Comparison of ENCODE assay signal across 1 cellular context in the genomic region with DNA sequence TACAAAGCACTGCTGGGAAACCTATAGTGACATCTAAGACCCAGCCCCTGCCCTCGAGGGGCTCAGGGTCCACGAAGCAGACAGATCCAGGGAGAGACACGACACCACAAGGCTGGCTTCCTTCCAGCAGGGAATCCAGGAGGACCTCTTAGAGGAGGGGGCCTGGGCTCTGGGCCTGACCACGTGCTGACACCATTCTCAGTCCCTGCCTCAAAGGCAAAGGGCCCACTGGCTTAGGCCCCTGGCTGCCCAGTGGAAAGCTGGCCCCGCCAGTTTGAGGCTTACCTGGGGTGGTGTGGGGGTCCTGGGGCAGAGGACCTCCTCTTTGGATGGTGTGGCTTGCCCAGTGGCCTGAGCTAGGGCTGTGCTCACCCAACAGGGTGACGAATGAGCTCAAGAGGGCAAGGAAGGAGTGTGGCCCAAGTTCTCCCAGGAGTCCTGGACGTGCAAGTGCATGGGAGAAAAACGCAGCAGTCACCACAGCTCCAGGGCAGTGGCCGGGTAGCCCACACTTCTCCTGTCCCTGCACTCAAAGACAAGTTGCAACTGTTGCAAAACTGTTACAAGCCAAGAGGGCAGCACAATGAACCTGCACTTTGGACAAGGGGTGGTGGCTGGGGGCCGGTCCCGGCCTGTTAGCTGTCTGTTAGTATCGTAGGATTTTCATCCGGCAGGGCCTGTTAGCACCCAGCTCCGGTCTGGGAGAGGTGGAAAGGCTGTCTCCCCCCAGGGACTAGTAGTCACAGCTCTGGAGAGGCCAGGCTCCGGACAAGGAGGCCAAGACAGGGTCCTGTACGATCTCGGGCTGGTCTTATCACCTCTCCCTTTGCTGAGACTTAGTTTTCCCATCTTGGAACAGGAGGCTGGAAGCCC.
TF ChIP-seq lines count a peak whose summit lies in the region.

No MANE protein-coding gene starts in this region.

TF ChIP-seq in HepG2, 621 proteins besides CTCF, POLR2A, EP300 and RAD21 (continued from another document and continues in another):
- TF ChIP-seq ZNF17 (CRISPR knock-in tag; IDR thresholded peaks at IDR 0.05) (no peak), GABPB1 (CRISPR knock-in tag; IDR thresholded peaks at IDR 0.05) (peak; percentile 49; the same call in 1 of the 2 replicates), HOXD1 (CRISPR knock-in tag; IDR thresholded peaks at IDR 0.05) (no peak; the same call in 1 of the 2 replicates), NFRKB (IDR thresholded peaks at IDR 0.05) (no peak), TSC22D2 (CRISPR knock-in tag; IDR thresholded peaks at IDR 0.05; ENCODE audit: borderline replicate concordance) (peak; percentile 75; the same call in 1 of the 2 replicates), ZNF256 (CRISPR knock-in tag; conservative IDR thresholded peaks at IDR 0.05) (no peak), PAWR (CRISPR knock-in tag; IDR thresholded peaks at IDR 0.05; ENCODE audit: borderline replicate concordance) (no peak), SALL2 (CRISPR knock-in tag; IDR thresholded peaks at IDR 0.05) (no peak), NONO (IDR thresholded peaks at IDR 0.05) (no peak), NONO (CRISPR knock-in tag; conservative IDR thresholded peaks at IDR 0.05) (peak; percentile 88), HHEX (CRISPR knock-in tag; IDR thresholded peaks at IDR 0.05) (no peak), ZNF101 (CRISPR knock-in tag; IDR thresholded peaks at IDR 0.05; ENCODE audit: borderline replicate concordance, low read depth) (0 out of 2 replicates have a peak, but pooled peaks have one; percentile 57), JARID2 (CRISPR knock-in tag; IDR thresholded peaks at IDR 0.05; ENCODE audit: insufficient replicate concordance) (no peak), ELF4 (CRISPR knock-in tag; IDR thresholded peaks at IDR 0.05; ENCODE audit: borderline replicate concordance) (no peak), ZNF891 (CRISPR knock-in tag; IDR thresholded peaks at IDR 0.05) (no peak), ZNF12 (CRISPR knock-in tag; IDR thresholded peaks at IDR 0.05) (no peak; the same call in 1 of the 2 replicates), CCAR2 (optimal IDR thresholded peaks at IDR 0.05; ENCODE audit: low read depth, low read length) (no peak), ZNF138 (CRISPR knock-in tag; IDR thresholded peaks at IDR 0.05; ENCODE audit: low read depth) (no peak), ZNF776 (CRISPR knock-in tag; IDR thresholded peaks at IDR 0.05) (0 out of 2 replicates have a peak, but pooled peaks have one; percentile 38), BORCS8-MEF2B (CRISPR knock-in tag; IDR thresholded peaks at IDR 0.05) (peak; percentile 81; the same call in 1 of the 2 replicates), TOE1 (CRISPR knock-in tag; IDR thresholded peaks at IDR 0.05) (0 out of 2 replicates have a peak, but pooled peaks have one; percentile 45), FOXK1 (CRISPR knock-in tag; IDR thresholded peaks at IDR 0.05; ENCODE audit: borderline replicate concordance, low read depth) (peak; percentile 56; the same call in 1 of the 2 replicates), MXI1 (IDR thresholded peaks at IDR 0.05; ENCODE audit: borderline replicate concordance, low read depth, low read length) (peak; percentile 43; the same call in 1 of the 3 replicates), PHF5A (CRISPR knock-in tag; IDR thresholded peaks at IDR 0.05; ENCODE audit: low read depth, unreplicated experiment) (no peak), SSRP1 (CRISPR knock-in tag; IDR thresholded peaks at IDR 0.05) (0 out of 2 replicates have a peak, but pooled peaks have one; percentile 66), GZF1 (CRISPR knock-in tag; IDR thresholded peaks at IDR 0.05) (no peak), HNRNPH1 (optimal IDR thresholded peaks at IDR 0.05; ENCODE audit: low read depth, low read length) (peak; percentile 47), SPEN (CRISPR knock-in tag; IDR thresholded peaks at IDR 0.05; ENCODE audit: low read depth) (peak; percentile 81), MYC (CRISPR knock-in tag; IDR thresholded peaks at IDR 0.05; ENCODE audit: borderline replicate concordance) (peak; percentile 93), ETV6 (CRISPR knock-in tag; conservative IDR thresholded peaks at IDR 0.05) (no peak), ZNF547 (CRISPR knock-in tag; IDR thresholded peaks at IDR 0.05) (peak; percentile 78; the same call in 1 of the 2 replicates), ARNT2 (CRISPR knock-in tag; IDR thresholded peaks at IDR 0.05; ENCODE audit: low read depth) (peak; percentile 66), SETDB1 (CRISPR knock-in tag; IDR thresholded peaks at IDR 0.05; ENCODE audit: borderline replicate concordance) (0 out of 2 replicates have a peak, but pooled peaks have one; percentile 18), ZNF260 (CRISPR knock-in tag; IDR thresholded peaks at IDR 0.05; ENCODE audit: borderline replicate concordance, low read depth) (no peak)
- TF ChIP-seq, protein P1, sequence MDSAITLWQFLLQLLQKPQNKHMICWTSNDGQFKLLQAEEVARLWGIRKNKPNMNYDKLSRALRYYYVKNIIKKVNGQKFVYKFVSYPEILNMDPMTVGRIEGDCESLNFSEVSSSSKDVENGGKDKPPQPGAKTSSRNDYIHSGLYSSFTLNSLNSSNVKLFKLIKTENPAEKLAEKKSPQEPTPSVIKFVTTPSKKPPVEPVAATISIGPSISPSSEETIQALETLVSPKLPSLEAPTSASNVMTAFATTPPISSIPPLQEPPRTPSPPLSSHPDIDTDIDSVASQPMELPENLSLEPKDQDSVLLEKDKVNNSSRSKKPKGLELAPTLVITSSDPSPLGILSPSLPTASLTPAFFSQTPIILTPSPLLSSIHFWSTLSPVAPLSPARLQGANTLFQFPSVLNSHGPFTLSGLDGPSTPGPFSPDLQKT (CRISPR knock-in tag; IDR thresholded peaks at IDR 0.05; ENCODE audit: borderline replicate concordance): no peak
- TF ChIP-seq, protein P2, sequence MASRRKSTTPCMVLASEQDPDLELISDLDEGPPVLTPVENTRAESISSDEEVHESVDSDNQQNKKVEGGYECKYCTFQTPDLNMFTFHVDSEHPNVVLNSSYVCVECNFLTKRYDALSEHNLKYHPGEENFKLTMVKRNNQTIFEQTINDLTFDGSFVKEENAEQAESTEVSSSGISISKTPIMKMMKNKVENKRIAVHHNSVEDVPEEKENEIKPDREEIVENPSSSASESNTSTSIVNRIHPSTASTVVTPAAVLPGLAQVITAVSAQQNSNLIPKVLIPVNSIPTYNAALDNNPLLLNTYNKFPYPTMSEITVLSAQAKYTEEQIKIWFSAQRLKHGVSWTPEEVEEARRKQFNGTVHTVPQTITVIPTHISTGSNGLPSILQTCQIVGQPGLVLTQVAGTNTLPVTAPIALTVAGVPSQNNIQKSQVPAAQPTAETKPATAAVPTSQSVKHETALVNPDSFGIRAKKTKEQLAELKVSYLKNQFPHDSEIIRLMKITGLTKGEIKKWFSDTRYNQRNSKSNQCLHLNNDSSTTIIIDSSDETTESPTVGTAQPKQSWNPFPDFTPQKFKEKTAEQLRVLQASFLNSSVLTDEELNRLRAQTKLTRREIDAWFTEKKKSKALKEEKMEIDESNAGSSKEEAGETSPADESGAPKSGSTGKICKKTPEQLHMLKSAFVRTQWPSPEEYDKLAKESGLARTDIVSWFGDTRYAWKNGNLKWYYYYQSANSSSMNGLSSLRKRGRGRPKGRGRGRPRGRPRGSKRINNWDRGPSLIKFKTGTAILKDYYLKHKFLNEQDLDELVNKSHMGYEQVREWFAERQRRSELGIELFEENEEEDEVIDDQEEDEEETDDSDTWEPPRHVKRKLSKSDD (CRISPR knock-in tag; IDR thresholded peaks at IDR 0.05; ENCODE audit: low read depth): no peak
- TF ChIP-seq, protein P3, sequence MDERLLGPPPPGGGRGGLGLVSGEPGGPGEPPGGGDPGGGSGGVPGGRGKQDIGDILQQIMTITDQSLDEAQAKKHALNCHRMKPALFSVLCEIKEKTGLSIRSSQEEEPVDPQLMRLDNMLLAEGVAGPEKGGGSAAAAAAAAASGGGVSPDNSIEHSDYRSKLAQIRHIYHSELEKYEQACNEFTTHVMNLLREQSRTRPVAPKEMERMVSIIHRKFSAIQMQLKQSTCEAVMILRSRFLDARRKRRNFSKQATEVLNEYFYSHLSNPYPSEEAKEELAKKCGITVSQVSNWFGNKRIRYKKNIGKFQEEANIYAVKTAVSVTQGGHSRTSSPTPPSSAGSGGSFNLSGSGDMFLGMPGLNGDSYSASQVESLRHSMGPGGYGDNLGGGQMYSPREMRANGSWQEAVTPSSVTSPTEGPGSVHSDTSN (CRISPR knock-in tag; IDR thresholded peaks at IDR 0.05): peak; percentile 29; the same call in 1 of the 2 replicates
- TF ChIP-seq, protein P4, sequence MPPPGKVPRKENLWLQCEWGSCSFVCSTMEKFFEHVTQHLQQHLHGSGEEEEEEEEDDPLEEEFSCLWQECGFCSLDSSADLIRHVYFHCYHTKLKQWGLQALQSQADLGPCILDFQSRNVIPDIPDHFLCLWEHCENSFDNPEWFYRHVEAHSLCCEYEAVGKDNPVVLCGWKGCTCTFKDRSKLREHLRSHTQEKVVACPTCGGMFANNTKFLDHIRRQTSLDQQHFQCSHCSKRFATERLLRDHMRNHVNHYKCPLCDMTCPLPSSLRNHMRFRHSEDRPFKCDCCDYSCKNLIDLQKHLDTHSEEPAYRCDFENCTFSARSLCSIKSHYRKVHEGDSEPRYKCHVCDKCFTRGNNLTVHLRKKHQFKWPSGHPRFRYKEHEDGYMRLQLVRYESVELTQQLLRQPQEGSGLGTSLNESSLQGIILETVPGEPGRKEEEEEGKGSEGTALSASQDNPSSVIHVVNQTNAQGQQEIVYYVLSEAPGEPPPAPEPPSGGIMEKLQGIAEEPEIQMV (CRISPR knock-in tag; IDR thresholded peaks at IDR 0.05; ENCODE audit: low read depth): 0 out of 2 replicates have a peak, but pooled peaks have one; percentile 54
- TF ChIP-seq, protein P5, sequence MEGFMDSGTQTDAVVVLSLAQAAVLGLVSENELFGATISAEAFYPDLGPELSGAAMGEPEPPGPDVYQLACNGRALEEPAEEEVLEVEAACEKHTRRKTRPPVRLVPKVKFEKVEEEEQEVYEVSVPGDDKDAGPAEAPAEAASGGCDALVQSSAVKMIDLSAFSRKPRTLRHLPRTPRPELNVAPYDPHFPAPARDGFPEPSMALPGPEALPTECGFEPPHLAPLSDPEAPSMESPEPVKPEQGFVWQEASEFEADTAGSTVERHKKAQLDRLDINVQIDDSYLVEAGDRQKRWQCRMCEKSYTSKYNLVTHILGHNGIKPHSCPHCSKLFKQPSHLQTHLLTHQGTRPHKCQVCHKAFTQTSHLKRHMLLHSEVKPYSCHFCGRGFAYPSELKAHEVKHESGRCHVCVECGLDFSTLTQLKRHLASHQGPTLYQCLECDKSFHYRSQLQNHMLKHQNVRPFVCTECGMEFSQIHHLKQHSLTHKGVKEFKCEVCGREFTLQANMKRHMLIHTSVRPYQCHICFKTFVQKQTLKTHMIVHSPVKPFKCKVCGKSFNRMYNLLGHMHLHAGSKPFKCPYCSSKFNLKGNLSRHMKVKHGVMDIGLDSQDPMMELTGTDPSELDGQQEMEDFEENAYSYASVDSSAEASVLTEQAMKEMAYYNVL (CRISPR knock-in tag; IDR thresholded peaks at IDR 0.05; ENCODE audit: borderline replicate concordance): peak; percentile 48; the same call in 1 of the 2 replicates
- TF ChIP-seq, protein P6, sequence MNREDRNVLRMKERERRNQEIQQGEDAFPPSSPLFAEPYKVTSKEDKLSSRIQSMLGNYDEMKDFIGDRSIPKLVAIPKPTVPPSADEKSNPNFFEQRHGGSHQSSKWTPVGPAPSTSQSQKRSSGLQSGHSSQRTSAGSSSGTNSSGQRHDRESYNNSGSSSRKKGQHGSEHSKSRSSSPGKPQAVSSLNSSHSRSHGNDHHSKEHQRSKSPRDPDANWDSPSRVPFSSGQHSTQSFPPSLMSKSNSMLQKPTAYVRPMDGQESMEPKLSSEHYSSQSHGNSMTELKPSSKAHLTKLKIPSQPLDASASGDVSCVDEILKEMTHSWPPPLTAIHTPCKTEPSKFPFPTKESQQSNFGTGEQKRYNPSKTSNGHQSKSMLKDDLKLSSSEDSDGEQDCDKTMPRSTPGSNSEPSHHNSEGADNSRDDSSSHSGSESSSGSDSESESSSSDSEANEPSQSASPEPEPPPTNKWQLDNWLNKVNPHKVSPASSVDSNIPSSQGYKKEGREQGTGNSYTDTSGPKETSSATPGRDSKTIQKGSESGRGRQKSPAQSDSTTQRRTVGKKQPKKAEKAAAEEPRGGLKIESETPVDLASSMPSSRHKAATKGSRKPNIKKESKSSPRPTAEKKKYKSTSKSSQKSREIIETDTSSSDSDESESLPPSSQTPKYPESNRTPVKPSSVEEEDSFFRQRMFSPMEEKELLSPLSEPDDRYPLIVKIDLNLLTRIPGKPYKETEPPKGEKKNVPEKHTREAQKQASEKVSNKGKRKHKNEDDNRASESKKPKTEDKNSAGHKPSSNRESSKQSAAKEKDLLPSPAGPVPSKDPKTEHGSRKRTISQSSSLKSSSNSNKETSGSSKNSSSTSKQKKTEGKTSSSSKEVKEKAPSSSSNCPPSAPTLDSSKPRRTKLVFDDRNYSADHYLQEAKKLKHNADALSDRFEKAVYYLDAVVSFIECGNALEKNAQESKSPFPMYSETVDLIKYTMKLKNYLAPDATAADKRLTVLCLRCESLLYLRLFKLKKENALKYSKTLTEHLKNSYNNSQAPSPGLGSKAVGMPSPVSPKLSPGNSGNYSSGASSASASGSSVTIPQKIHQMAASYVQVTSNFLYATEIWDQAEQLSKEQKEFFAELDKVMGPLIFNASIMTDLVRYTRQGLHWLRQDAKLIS (CRISPR knock-in tag; IDR thresholded peaks at IDR 0.05): no peak
- TF ChIP-seq, protein P7, sequence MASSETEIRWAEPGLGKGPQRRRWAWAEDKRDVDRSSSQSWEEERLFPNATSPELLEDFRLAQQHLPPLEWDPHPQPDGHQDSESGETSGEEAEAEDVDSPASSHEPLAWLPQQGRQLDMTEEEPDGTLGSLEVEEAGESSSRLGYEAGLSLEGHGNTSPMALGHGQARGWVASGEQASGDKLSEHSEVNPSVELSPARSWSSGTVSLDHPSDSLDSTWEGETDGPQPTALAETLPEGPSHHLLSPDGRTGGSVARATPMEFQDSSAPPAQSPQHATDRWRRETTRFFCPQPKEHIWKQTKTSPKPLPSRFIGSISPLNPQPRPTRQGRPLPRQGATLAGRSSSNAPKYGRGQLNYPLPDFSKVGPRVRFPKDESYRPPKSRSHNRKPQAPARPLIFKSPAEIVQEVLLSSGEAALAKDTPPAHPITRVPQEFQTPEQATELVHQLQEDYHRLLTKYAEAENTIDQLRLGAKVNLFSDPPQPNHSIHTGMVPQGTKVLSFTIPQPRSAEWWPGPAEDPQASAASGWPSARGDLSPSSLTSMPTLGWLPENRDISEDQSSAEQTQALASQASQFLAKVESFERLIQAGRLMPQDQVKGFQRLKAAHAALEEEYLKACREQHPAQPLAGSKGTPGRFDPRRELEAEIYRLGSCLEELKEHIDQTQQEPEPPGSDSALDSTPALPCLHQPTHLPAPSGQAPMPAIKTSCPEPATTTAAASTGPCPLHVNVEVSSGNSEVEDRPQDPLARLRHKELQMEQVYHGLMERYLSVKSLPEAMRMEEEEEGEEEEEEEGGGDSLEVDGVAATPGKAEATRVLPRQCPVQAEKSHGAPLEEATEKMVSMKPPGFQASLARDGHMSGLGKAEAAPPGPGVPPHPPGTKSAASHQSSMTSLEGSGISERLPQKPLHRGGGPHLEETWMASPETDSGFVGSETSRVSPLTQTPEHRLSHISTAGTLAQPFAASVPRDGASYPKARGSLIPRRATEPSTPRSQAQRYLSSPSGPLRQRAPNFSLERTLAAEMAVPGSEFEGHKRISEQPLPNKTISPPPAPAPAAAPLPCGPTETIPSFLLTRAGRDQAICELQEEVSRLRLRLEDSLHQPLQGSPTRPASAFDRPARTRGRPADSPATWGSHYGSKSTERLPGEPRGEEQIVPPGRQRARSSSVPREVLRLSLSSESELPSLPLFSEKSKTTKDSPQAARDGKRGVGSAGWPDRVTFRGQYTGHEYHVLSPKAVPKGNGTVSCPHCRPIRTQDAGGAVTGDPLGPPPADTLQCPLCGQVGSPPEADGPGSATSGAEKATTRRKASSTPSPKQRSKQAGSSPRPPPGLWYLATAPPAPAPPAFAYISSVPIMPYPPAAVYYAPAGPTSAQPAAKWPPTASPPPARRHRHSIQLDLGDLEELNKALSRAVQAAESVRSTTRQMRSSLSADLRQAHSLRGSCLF (CRISPR knock-in tag; IDR thresholded peaks at IDR 0.05; ENCODE audit: borderline replicate concordance): no peak
